ENCODE assay signal across 2 cellular contexts in the genomic region with DNA sequence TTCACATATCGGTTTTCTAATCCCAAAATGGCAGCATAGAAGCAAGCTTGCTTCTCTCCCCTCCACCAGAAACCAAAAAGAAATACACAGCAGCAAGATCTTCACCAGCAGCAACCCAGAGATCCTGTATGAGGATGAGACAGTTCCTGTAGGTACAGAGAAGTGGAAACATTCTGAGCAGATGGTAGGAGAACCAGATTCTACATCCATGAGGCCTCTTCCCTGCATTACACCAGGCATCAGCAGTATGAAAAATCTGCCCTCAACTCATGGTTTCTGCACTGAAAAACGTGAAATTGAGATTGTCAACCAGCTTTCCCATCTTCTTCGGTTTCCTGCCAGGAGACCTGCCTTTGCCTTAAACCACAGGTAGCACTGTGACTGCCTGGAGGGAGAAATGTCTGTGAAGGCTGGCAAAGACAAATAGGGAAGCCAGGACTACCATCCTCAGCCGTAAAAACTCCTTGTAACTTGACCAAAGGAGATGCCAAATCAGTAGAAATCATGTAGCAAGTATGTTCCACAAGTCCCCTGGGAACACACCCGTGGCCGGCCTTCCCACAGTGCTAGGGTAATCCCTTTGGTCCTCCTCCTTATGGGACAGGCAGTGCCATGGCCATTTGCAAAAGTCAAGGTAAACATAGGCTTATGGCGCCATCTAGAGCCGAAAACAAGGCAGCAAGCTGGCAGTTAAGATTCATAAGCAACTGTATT.
TF ChIP-seq lines count a peak whose summit lies in the region.

No MANE protein-coding gene starts in this region.

TF ChIP-seq in WTC11, 78 proteins besides CTCF, POLR2A, EP300 and RAD21:
- no peak for TF ChIP-seq ELF4 (CRISPR knock-in tag; IDR thresholded peaks at IDR 0.05; ENCODE audit: low read depth)
- TF ChIP-seq GABPB1 (CRISPR knock-in tag; IDR thresholded peaks at IDR 0.05), result no peak
- TF ChIP-seq NR1H2 (CRISPR knock-in tag; IDR thresholded peaks at IDR 0.05), result no peak
- TF ChIP-seq, protein P1, sequence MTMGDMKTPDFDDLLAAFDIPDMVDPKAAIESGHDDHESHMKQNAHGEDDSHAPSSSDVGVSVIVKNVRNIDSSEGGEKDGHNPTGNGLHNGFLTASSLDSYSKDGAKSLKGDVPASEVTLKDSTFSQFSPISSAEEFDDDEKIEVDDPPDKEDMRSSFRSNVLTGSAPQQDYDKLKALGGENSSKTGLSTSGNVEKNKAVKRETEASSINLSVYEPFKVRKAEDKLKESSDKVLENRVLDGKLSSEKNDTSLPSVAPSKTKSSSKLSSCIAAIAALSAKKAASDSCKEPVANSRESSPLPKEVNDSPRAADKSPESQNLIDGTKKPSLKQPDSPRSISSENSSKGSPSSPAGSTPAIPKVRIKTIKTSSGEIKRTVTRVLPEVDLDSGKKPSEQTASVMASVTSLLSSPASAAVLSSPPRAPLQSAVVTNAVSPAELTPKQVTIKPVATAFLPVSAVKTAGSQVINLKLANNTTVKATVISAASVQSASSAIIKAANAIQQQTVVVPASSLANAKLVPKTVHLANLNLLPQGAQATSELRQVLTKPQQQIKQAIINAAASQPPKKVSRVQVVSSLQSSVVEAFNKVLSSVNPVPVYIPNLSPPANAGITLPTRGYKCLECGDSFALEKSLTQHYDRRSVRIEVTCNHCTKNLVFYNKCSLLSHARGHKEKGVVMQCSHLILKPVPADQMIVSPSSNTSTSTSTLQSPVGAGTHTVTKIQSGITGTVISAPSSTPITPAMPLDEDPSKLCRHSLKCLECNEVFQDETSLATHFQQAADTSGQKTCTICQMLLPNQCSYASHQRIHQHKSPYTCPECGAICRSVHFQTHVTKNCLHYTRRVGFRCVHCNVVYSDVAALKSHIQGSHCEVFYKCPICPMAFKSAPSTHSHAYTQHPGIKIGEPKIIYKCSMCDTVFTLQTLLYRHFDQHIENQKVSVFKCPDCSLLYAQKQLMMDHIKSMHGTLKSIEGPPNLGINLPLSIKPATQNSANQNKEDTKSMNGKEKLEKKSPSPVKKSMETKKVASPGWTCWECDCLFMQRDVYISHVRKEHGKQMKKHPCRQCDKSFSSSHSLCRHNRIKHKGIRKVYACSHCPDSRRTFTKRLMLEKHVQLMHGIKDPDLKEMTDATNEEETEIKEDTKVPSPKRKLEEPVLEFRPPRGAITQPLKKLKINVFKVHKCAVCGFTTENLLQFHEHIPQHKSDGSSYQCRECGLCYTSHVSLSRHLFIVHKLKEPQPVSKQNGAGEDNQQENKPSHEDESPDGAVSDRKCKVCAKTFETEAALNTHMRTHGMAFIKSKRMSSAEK (CRISPR knock-in tag; IDR thresholded peaks at IDR 0.05; ENCODE audit: borderline replicate concordance), result no peak
- TF ChIP-seq FOXK1 (CRISPR knock-in tag; IDR thresholded peaks at IDR 0.05), result no peak
- TF ChIP-seq, protein P2, sequence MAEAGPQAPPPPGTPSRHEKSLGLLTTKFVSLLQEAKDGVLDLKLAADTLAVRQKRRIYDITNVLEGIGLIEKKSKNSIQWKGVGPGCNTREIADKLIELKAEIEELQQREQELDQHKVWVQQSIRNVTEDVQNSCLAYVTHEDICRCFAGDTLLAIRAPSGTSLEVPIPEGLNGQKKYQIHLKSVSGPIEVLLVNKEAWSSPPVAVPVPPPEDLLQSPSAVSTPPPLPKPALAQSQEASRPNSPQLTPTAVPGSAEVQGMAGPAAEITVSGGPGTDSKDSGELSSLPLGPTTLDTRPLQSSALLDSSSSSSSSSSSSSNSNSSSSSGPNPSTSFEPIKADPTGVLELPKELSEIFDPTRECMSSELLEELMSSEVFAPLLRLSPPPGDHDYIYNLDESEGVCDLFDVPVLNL (CRISPR knock-in tag; IDR thresholded peaks at IDR 0.05; ENCODE audit: borderline replicate concordance, low read depth), result no peak
- TF ChIP-seq, protein P3, sequence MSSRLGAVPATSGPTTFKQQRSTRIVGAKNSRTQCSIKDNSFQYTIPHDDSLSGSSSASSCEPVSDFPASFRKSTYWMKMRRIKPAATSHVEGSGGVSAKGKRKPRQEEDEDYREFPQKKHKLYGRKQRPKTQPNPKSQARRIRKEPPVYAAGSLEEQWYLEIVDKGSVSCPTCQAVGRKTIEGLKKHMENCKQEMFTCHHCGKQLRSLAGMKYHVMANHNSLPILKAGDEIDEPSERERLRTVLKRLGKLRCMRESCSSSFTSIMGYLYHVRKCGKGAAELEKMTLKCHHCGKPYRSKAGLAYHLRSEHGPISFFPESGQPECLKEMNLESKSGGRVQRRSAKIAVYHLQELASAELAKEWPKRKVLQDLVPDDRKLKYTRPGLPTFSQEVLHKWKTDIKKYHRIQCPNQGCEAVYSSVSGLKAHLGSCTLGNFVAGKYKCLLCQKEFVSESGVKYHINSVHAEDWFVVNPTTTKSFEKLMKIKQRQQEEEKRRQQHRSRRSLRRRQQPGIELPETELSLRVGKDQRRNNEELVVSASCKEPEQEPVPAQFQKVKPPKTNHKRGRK (CRISPR knock-in tag; IDR thresholded peaks at IDR 0.05; ENCODE audit: borderline replicate concordance), result no peak
- TF ChIP-seq OVOL2 (CRISPR knock-in tag; IDR thresholded peaks at IDR 0.05; ENCODE audit: borderline replicate concordance), result no peak
TF ChIP-seq in WTC11: peak in this region for 0.

TF ChIP-seq in H1, 55 proteins besides CTCF, POLR2A, EP300 and RAD21:
- TF ChIP-seq, protein P4, sequence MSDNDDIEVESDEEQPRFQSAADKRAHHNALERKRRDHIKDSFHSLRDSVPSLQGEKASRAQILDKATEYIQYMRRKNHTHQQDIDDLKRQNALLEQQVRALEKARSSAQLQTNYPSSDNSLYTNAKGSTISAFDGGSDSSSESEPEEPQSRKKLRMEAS (IDR thresholded peaks at IDR 0.05), result 0 out of 2 replicates have a peak, but pooled peaks have one; percentile 16
- TF ChIP-seq YY1 (IDR thresholded peaks at IDR 0.05; ENCODE audit: low read depth, low read length) (peak; percentile 77; the same call in 1 of the 2 replicates), KDM4A (IDR thresholded peaks at IDR 0.05; ENCODE audit: low read depth, low read length, severe bottlenecking) (no peak), GTF2F1 (IDR thresholded peaks at IDR 0.05; ENCODE audit: borderline replicate concordance, low read depth, low read length) (peak; percentile 23; the same call in 1 of the 2 replicates)
TF ChIP-seq in H1: peak in this region for 3.
